8 cellular contexts compared by ENCODE assay signal in the genomic region with DNA sequence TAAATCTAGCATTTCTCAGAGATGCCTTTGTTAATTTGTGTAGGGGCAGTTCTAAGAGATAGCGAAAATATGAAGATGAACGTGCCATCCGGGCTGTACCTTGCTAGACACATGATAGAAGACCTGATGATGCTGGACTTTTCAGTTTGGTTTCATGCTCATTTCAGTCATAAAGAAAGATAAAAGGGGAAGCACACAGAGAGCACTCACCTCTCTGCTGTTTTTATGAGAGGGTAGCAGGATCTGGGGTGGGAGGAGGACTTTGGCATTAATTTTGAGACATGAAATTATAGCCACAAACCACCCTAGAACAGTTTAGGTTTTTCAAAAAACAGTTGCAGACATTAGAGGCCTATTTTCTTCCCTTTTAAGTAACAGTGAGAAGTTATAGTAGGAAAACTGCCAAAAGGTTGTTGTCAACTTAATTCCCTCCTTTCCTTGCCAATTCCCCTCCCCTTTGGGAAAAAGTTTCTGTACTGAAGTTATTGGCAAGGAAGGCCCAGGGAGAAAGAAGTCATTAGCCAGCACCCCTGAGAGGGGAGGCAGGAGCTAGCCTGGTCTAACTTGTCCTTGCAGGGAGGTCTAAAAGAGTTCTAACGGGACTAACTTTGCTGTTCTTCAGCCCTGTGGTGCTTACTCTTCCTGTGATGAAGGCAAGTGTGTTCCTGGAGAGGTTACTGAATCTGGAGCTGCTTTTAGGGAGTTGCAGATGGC. TPM values are rescaled to one million over a fixed set of nuclear protein-coding genes. Genes with fewer than 3 reads are reported as not detected.
DNase-seq lines count a peak whose midpoint lies in the region; ATAC-seq, FAIRE-seq and TF ChIP-seq lines count a peak whose summit lies in the region.

No MANE protein-coding gene starts in this region.

- no peak for TF ChIP-seq CTCF in GM12878 (IDR thresholded peaks at IDR 0.05 in 2 of 3, conservative IDR thresholded peaks at IDR 0.05 in 1 of 3; ENCODE audit: control insufficient read depth in 2 of 3, extremely low read depth in 1 of 3, insufficient read depth in 1 of 3, low read depth in 3 of 3, low read length in 3 of 3)
- TF ChIP-seq CTCF in mucosa of descending colon (IDR thresholded peaks at IDR 0.05): no peak

- H4K8ac ChIP-seq in neuronal stem cell (ENCODE audit: low read depth, low read length): no peak overlapping the region

- no peaks in the 10 kb centered on the region for H3K9me3 ChIP-seq in GM12878 (replicated peaks; ENCODE audit: control insufficient read depth, insufficient read depth, low read length)
- no peaks in the 10 kb centered on the region for H3K9me3 ChIP-seq in neuronal stem cell (replicated peaks in 1 of 2; ENCODE audit: control insufficient read depth in 2 of 2, insufficient read depth in 1 of 2, low read depth in 1 of 2, low read length in 2 of 2)
- no peaks in the 10 kb centered on the region for H3K9me3 ChIP-seq in mucosa of descending colon

- POLR2A ChIA-PET in GM12878 (lab: Charles Lee): interaction anchor here (0.6 to 1.6 kb wide), 6 partner anchors 14 to 55 kb away, joined by 3 to 49 read pairs (median 4); no protein-coding TSS in a partner anchor

- H3K4ac ChIP-seq in neuronal stem cell (ENCODE audit: low read length): peak overlapping the region; percentile 39

- no peaks in the 10 kb centered on the region for H4K20me1 ChIP-seq in GM12878 (ENCODE audit: control insufficient read depth, insufficient read depth)

- TF ChIP-seq RAD21 in GM12878 (IDR thresholded peaks at IDR 0.05; ENCODE audit: insufficient read depth, low read depth, low read length): no peak

- RAD21 ChIA-PET in GM12878 (lab: Charles Lee; ENCODE audit: unreplicated experiment): interaction anchor here (0.6 to 4.3 kb wide), 12 partner anchors 12 to 172 kb away, joined by 3 to 22 read pairs (median 5); no protein-coding TSS in a partner anchor

- no peaks in the 10 kb centered on the region for H3K36me3 ChIP-seq in GM12878 (ENCODE audit: control insufficient read depth in 2 of 2, insufficient read depth in 2 of 2, low read length in 1 of 2)
- no peaks in the 10 kb centered on the region for H3K36me3 ChIP-seq in neuronal stem cell (replicated peaks in 1 of 2; ENCODE audit: control insufficient read depth in 2 of 2, insufficient read depth in 2 of 2, low read length in 2 of 2)
- H3K36me3 ChIP-seq in mucosa of descending colon (ENCODE audit: low read depth): no peaks in the 10 kb centered on the region

- H3K9ac ChIP-seq in GM12878 (ENCODE audit: control insufficient read depth, insufficient read depth, low read length) (peak overlapping the region; percentile 98), neuronal stem cell (ENCODE audit: low read depth, low read length, poor library complexity) (no peak overlapping the region)

- BruUV-seq in GM12878 (replicated peaks; lab: Mats Ljungman, UMichigan): no TSS peak

- no peak overlapping the region for H2BK12ac ChIP-seq in neuronal stem cell (ENCODE audit: low read length)

- no peak overlapping the region for H2BK5ac ChIP-seq in neuronal stem cell (ENCODE audit: low read length)

- peak overlapping the region; percentile 98 for H3K27ac ChIP-seq in GM12878 (ENCODE audit: control insufficient read depth, insufficient read depth)
- H3K27ac ChIP-seq in neuronal stem cell (replicated peaks; ENCODE audit: low read length): no peak overlapping the region

- H2BK120ac ChIP-seq in neuronal stem cell (ENCODE audit: low read depth, low read length): no peak overlapping the region

- peak; percentile 59 for ATAC-seq in HG03139 (IDR thresholded peaks at IDR 0.05; ENCODE audit: unreplicated experiment)
- ATAC-seq in GM12878: peak; percentile 87
- ATAC-seq in mucosa of descending colon: no peak

- in situ Hi-C loops in GM12878 (cut with MboI): no loop called here

- H3K23ac ChIP-seq in neuronal stem cell (ENCODE audit: low read depth, low read length, poor library complexity): no peak overlapping the region

- H2AK5ac ChIP-seq in neuronal stem cell (ENCODE audit: low read depth, low read length): no peak overlapping the region

- peak; percentile 87 for FAIRE-seq in GM19239 (lab: Jason Lieb, UNC)
- peak; percentile 69 for FAIRE-seq in GM12878 (lab: Jason Lieb, UNC)

- SMC1A ChIA-PET in GM12878 (lab: Charles Lee; ENCODE audit: uncharacterized antibody, unreplicated experiment): interaction anchor here (0.6 to 4.9 kb wide), 15 partner anchors 10 to 391 kb away, joined by 3 to 64 read pairs (median 6); no protein-coding TSS in a partner anchor

- peaks cover 77% of the 10 kb centered on the region for H3K79me2 ChIP-seq in GM12878 (ENCODE audit: control insufficient read depth, insufficient read depth, low read length)

- no peak overlapping the region for H3K18ac ChIP-seq in neuronal stem cell (ENCODE audit: low read length)

- WGBS in GM12878 (ENCODE audit: insufficient coverage, insufficient replicate concordance, low lambda C conversion rate, missing lambda C conversion rate): 7% methylated on average over 4 of the region's 4 CpGs
- WGBS in neuronal stem cell (ENCODE audit: extremely low coverage in 2 of 2, insufficient read length in 2 of 2, insufficient replicate concordance in 1 of 2), 2 donors: no CpG with 5 or more reads among the region's 4 CpGs

- intact Hi-C loops in GM12878 (cut with micrococcal nuclease; ENCODE audit: unreplicated experiment): loop anchor here (2.0 kb wide), 3 partner anchors 15 to 55 kb away; no protein-coding TSS in a partner anchor
- intact Hi-C loops in mucosa of descending colon (cut with DNase I, micrococcal nuclease): no loop called here

- no peak overlapping the region for H4K91ac ChIP-seq in neuronal stem cell (ENCODE audit: low read depth, low read length, poor library complexity)

- H3K79me1 ChIP-seq in neuronal stem cell (ENCODE audit: low read depth, low read length): no peaks in the 10 kb centered on the region

- no peak overlapping the region for H2BK15ac ChIP-seq in neuronal stem cell (ENCODE audit: low read length)

- no peak overlapping the region for H3K14ac ChIP-seq in neuronal stem cell (ENCODE audit: low read length)

- peak; percentile 18 for DNase-seq in Ammon's horn (ENCODE audit: low spot score)
- peak; percentile 23 for DNase-seq in GM19239 (ENCODE audit: insufficient read length, low spot score)
- peak; percentile 92 for DNase-seq in GM12878 (ENCODE audit: low read depth, low spot score)
- DNase-seq in neuronal stem cell (ENCODE audit: low spot score): no peak
- DNase-seq in mucosa of descending colon: no peak
- no peak for DNase-seq in A172 (ENCODE audit: low spot score)
- no peak for DNase-seq in ecto neural progenitor cell (ENCODE audit: low spot score)

- H3K4me1 ChIP-seq in GM12878 (ENCODE audit: control insufficient read depth, insufficient read depth, low read length) (peaks cover 27% of the 10 kb centered on the region), neuronal stem cell (ENCODE audit: control insufficient read depth in 2 of 2, insufficient read depth in 1 of 2, low read depth in 1 of 2, low read length in 2 of 2) (peaks cover 4 to 7% of the 10 kb centered on the region in 2 donors), mucosa of descending colon (ENCODE audit: low read depth) (peaks cover 15% of the 10 kb centered on the region)

- H3K4me3 ChIP-seq in GM12878: peak overlapping the region; percentile 76
- no peak overlapping the region for H3K4me3 ChIP-seq in neuronal stem cell (ENCODE audit: low read length in 2 of 2)
- no peak overlapping the region for H3K4me3 ChIP-seq in mucosa of descending colon

- H3K4me2 ChIP-seq in GM12878 (ENCODE audit: control insufficient read depth, insufficient read depth) (peak overlapping the region; percentile 83), neuronal stem cell (ENCODE audit: insufficient read depth, low read length, poor library complexity, severe bottlenecking) (no peak overlapping the region)

- no peaks in the 10 kb centered on the region for H3K27me3 ChIP-seq in GM12878 (replicated peaks in 1 of 2; ENCODE audit: control insufficient read depth in 2 of 2, insufficient read depth in 2 of 2, low read length in 1 of 2)
- H3K27me3 ChIP-seq in neuronal stem cell (ENCODE audit: control insufficient read depth in 3 of 3, insufficient read depth in 3 of 3, low read depth in 1 of 3, low read length in 3 of 3): no peaks in the 10 kb centered on the region

- CTCF ChIA-PET in GM12878 (lab: Yijun Ruan, JAX): interaction anchor here (0.7 to 4.7 kb wide), 9 partner anchors 14 to 171 kb away, joined by 3 to 70 read pairs (median 10); no protein-coding TSS in a partner anchor

- TF ChIP-seq EP300 in GM12878 (IDR thresholded peaks at IDR 0.05; ENCODE audit: borderline replicate concordance in 1 of 2, control insufficient read depth in 1 of 2, low read depth in 2 of 2, low read length in 2 of 2): peak; percentile 87 to 94

- no peak for TF ChIP-seq POLR2A in GM12878 (IDR thresholded peaks at IDR 0.05; ENCODE audit: low read depth, low read length)

- peak overlapping the region; percentile 42 for H2AFZ ChIP-seq in GM12878 (ENCODE audit: control insufficient read depth, low read depth, low read length)
- H2AFZ ChIP-seq in neuronal stem cell (ENCODE audit: low read length): no peak overlapping the region

TF ChIP-seq in GM12878, 131 proteins besides CTCF, POLR2A, EP300 and RAD21 (continues in another document):
- TF ChIP-seq SMARCA5 (IDR thresholded peaks at IDR 0.05) (no peak; the same call in 1 of the 2 replicates), SREBF2 (IDR thresholded peaks at IDR 0.05; ENCODE audit: low read length) (no peak), SMAD1 (IDR thresholded peaks at IDR 0.05; ENCODE audit: low read depth, partially characterized antibody) (no peak), LARP7 (IDR thresholded peaks at IDR 0.05) (no peak)

RNA-seq across cellular contexts. Expression of a gene that starts 2.7 kb away (rescaled TPM):
- 157 and 175 TPM in 2 replicates for total RNA-seq in GM12878 (2013; cell fraction: nucleolus; rRNA removed)
- total RNA-seq in GM12878 (2014; rRNA removed) (62.1 and 74.9 TPM in 2 replicates), GM12878 (2014; rRNA removed; fragmentation: Illumina TruSeq; extraction: Trizol) (27.5 and 27.7 TPM in 2 replicates), GM12878 (2021) (46.0 and 46.9 TPM in 2 replicates), mucosa of descending colon (10 to 100 TPM; 10.1 to 22.0 (median 11.3) TPM)
- 34.6 TPM for polyA plus RNA-seq in GM12878 (2011; ENCODE audit: low read depth)
- polyA plus RNA-seq in GM12878 (2011; rRNA removed) (66.9 and 76.2 TPM in 2 replicates), GM12878 (2014; fragmentation: Illumina TruSeq; extraction: Trizol) (76.4 and 90.7 TPM in 2 replicates), GM12878 (2014; fragmentation: Nextera tagmentation; extraction: Ambion mirVana) (10 to 100 TPM; 49.9 to 50.5 TPM), GM12878 (2014; rRNA removed) (56.6 and 63.9 TPM in 2 replicates), GM12878 (2016; fragmentation: Nextera tagmentation; extraction: Ambion mirVana) (10 to 100 TPM; 48.9 to 56.7 TPM)
- polyA plus RNA-seq in GM12878 (2011; cell fraction: cytosol; rRNA removed): 43.6 and 50.4 TPM in 2 replicates
- polyA plus RNA-seq in GM12878 (2011; cell fraction: nucleus; rRNA removed): 43.1 and 57.6 TPM in 2 replicates
- polyA plus RNA-seq in GM12878 (2012): 36.7 and 47.4 TPM in 2 replicates
- 74.1 and 76.4 TPM in 2 replicates for polyA minus RNA-seq in GM12878 (2011; rRNA and poly(A)+ RNA removed)
- 24.3 and 26.6 TPM in 2 replicates for polyA minus RNA-seq in GM12878 (2011; cell fraction: cytosol; rRNA and poly(A)+ RNA removed)
- 91.3 and 97.8 TPM in 2 replicates for polyA minus RNA-seq in GM12878 (2011; cell fraction: nucleus; rRNA and poly(A)+ RNA removed)
- polyA plus RNA-seq in neuronal stem cell (2013, experiment 1 of 2): 4.0 TPM
- polyA plus RNA-seq in neuronal stem cell (2013, experiment 2 of 2): 3.9 TPM
- 11.9 and 12.9 TPM in 2 replicates for total RNA-seq in A172 (2014; rRNA removed; shearing (Covaris generic))

Comparison
In these comparisons a context has a peak if more than half of its experiments do, and no peak if none do; other contexts are left out.
1. DNase-seq: peak in Ammon's horn (single experiment), GM19239 (single experiment) and GM12878 (single experiment); none in neuronal stem cell (single experiment), mucosa of descending colon (0 of 3), A172 (single experiment) and ecto neural progenitor cell (single experiment).